8 cellular contexts compared by ENCODE assay signal in genomic region chr10:131874991-131875451, GRCh38. TPM values are rescaled to one million over a fixed set of nuclear protein-coding genes. Genes with fewer than 3 reads are reported as not detected.
A peak's percentile ranks its signal among the peaks of the same experiment; 100 is the strongest.
DNase-seq lines count a peak whose midpoint lies in the region; ATAC-seq lines count a peak whose summit lies in the region.

No MANE protein-coding gene starts in this region.

- no peaks in the 10 kb centered on the region for H3K9me3 Mint-ChIP-seq in activated T-helper 17 cell treated with anti-CD3 and anti-CD28 coated beads, Interleukin-2, amount 50 U/mL, for 72 hours

- no peak overlapping the region for H3K4me3 Mint-ChIP-seq in activated T-helper 17 cell treated with anti-CD3 and anti-CD28 coated beads, Interleukin-2, amount 50 U/mL, for 72 hours

- no peaks in the 10 kb centered on the region for H3K4me1 Mint-ChIP-seq in activated T-helper 17 cell treated with anti-CD3 and anti-CD28 coated beads, Interleukin-2, amount 50 U/mL, for 72 hours

- in situ Hi-C loops in Caki2 (cut with HindIII; ENCODE audit: low pct_unique_long_range_greater_than_20kb, low sequenced_read_pairs) = no loop called here

- peak; percentile 82 for ATAC-seq in GM21381 (IDR thresholded peaks at IDR 0.05; ENCODE audit: unreplicated experiment)
- ATAC-seq in activated T-helper 17 cell treated with anti-CD3 and anti-CD28 coated beads, Interleukin-2, amount 50 U/mL, for 72 hours (replicated peaks) = peak; percentile 26

- H3K27ac Mint-ChIP-seq in activated T-helper 17 cell treated with anti-CD3 and anti-CD28 coated beads, Interleukin-2, amount 50 U/mL, for 72 hours = no peak overlapping the region

- peaks cover 23% of the 10 kb centered on the region for H3K27me3 Mint-ChIP-seq in activated T-helper 17 cell treated with anti-CD3 and anti-CD28 coated beads, Interleukin-2, amount 50 U/mL, for 72 hours

- no peaks in the 10 kb centered on the region for H3K36me3 Mint-ChIP-seq in activated T-helper 17 cell treated with anti-CD3 and anti-CD28 coated beads, Interleukin-2, amount 50 U/mL, for 72 hours (ENCODE audit: low read depth)

- peak; percentile 66 for DNase-seq in Caki2 (ENCODE audit: low read depth)
- peak; percentile 97 to 99 for DNase-seq in Kasumi-1 (lab: John Stamatoyannopoulos, UW)
- DNase-seq in OCI-M2 (lab: John Stamatoyannopoulos, UW; ENCODE audit: unreplicated experiment) = peak; percentile 0
- DNase-seq in glomerular visceral epithelial cell (ENCODE audit: extremely low spot score) = peak; percentile 71
- DNase-seq in pons (ENCODE audit: low spot score) = peak; percentile 74
- no peak for DNase-seq in NK-92 (lab: John Stamatoyannopoulos, UW; ENCODE audit: unreplicated experiment)

RNA-seq across cellular contexts. Expression of gene PPP2R2D, which starts 25.8 kb away (rescaled TPM):
- total RNA-seq in Caki2 (2014; rRNA removed; shearing (Covaris generic); ENCODE audit: low replicate concordance) = 39.1 and 45.4 TPM in 2 replicates
- 10 to 100 TPM; 31.6 to 46.4 TPM for total RNA-seq in activated T-helper 17 cell treated with anti-CD3 and anti-CD28 coated beads, Interleukin-2, amount 50 U/mL, for 72 hours
